8 cellular contexts compared by ENCODE assay signal in genomic region chr5:35618297-35618636, GRCh38. TPM values are rescaled to one million over a fixed set of nuclear protein-coding genes. Genes with fewer than 3 reads are reported as not detected.
DNase-seq lines count a peak whose midpoint lies in the region; ATAC-seq and TF ChIP-seq lines count a peak whose summit lies in the region.

No MANE protein-coding gene starts in this region.

- no peaks in the 10 kb centered on the region for H3K36me3 ChIP-seq in CD4-positive, CD25-positive, alpha-beta regulatory T cell (ENCODE audit: control insufficient read depth, insufficient read depth, low read length)
- no peaks in the 10 kb centered on the region for H3K36me3 ChIP-seq in Peyer's patch
- H3K36me3 ChIP-seq in fibroblast of lung (ENCODE audit: control insufficient read depth, insufficient read depth, low read length), result no peaks in the 10 kb centered on the region
- no peaks in the 10 kb centered on the region for H3K36me3 ChIP-seq in neuronal stem cell (replicated peaks in 1 of 2; ENCODE audit: control insufficient read depth in 2 of 2, insufficient read depth in 2 of 2, low read length in 2 of 2)
- no peaks in the 10 kb centered on the region for H3K36me3 ChIP-seq in Karpas-422 (ENCODE audit: insufficient read depth, low read length)

- H3K27me3 ChIP-seq in CD4-positive, CD25-positive, alpha-beta regulatory T cell (ENCODE audit: control insufficient read depth, insufficient read depth, low read length), result peaks cover 5% of the 10 kb centered on the region
- no peaks in the 10 kb centered on the region for H3K27me3 ChIP-seq in Peyer's patch
- H3K27me3 ChIP-seq in fibroblast of lung (ENCODE audit: control insufficient read depth, insufficient read depth, low read length), result no peaks in the 10 kb centered on the region
- H3K27me3 ChIP-seq in neuronal stem cell (ENCODE audit: control insufficient read depth in 3 of 3, insufficient read depth in 3 of 3, low read depth in 1 of 3, low read length in 3 of 3), result peaks cover 0 to 3% (median 0%) of the 10 kb centered on the region in 3 experiments
- H3K27me3 ChIP-seq in Karpas-422 (ENCODE audit: low read length), result no peaks in the 10 kb centered on the region

- no peak overlapping the region for H3K4ac ChIP-seq in neuronal stem cell (ENCODE audit: low read length)

- no peak for DNase-seq in CD4-positive, CD25-positive, alpha-beta regulatory T cell
- DNase-seq in Peyer's patch, result no peak
- no peak for DNase-seq in fibroblast of lung (ENCODE audit: low read depth in 2 of 2)
- no peak for DNase-seq in neuronal stem cell (ENCODE audit: low spot score)
- DNase-seq in Karpas-422, result no peak
- DNase-seq in NCI-H2081 treated with DMSO at 0.1 percent for 48 hours (lab: John Stamatoyannopoulos, UW), result no peak

- no peak overlapping the region for H2BK5ac ChIP-seq in neuronal stem cell (ENCODE audit: low read length)

- WGBS in neuronal stem cell (ENCODE audit: extremely low coverage in 2 of 2, insufficient read length in 2 of 2, insufficient replicate concordance in 1 of 2), 2 donors, result no CpG with 5 or more reads among the region's 5 CpGs

- H3K27me3 Mint-ChIP-seq in CD4-positive, CD25-positive, alpha-beta regulatory T cell, result peaks cover 21% of the 10 kb centered on the region

- no peaks in the 10 kb centered on the region; the same call in 1 of the 2 replicates for H3K9me2 ChIP-seq in Karpas-422 (replicated peaks; ENCODE audit: insufficient read depth, low read length)

- peaks cover 0 to 2% of the 10 kb centered on the region in 2 experiments for H3K9me3 ChIP-seq in CD4-positive, CD25-positive, alpha-beta regulatory T cell (ENCODE audit: control insufficient read depth in 2 of 2, low read length in 2 of 2)
- H3K9me3 ChIP-seq in Peyer's patch, result no peaks in the 10 kb centered on the region
- no peaks in the 10 kb centered on the region for H3K9me3 ChIP-seq in fibroblast of lung (ENCODE audit: control insufficient read depth, insufficient read depth, low read depth, low read length)
- no peaks in the 10 kb centered on the region for H3K9me3 ChIP-seq in neuronal stem cell (replicated peaks in 1 of 2; ENCODE audit: control insufficient read depth in 2 of 2, insufficient read depth in 1 of 2, low read depth in 1 of 2, low read length in 2 of 2)
- H3K9me3 ChIP-seq in Karpas-422 (ENCODE audit: low read length), result peaks cover 6% of the 10 kb centered on the region; the same call in 1 of the 2 replicates

- H3K4me2 ChIP-seq in fibroblast of lung (ENCODE audit: extremely low read depth, insufficient read depth, low read length) (peak overlapping the region; percentile 96), neuronal stem cell (ENCODE audit: insufficient read depth, low read length, poor library complexity, severe bottlenecking) (peak overlapping the region; percentile 63), Karpas-422 (ENCODE audit: low read depth, low read length, poor library complexity, severe bottlenecking) (no peak overlapping the region)

- no peak for ATAC-seq in CD4-positive, CD25-positive, alpha-beta regulatory T cell (ENCODE audit: low read depth in 2 of 2)
- ATAC-seq in GM18858 (IDR thresholded peaks at IDR 0.05; ENCODE audit: unreplicated experiment) (no peak), HG03571 (IDR thresholded peaks at IDR 0.05; ENCODE audit: unreplicated experiment) (no peak)

- H2AFZ ChIP-seq in fibroblast of lung (ENCODE audit: low read length) (peak overlapping the region; percentile 72), neuronal stem cell (ENCODE audit: low read length) (peak overlapping the region; percentile 98), Karpas-422 (ENCODE audit: low read length) (no peak overlapping the region)

- no peak for TF ChIP-seq POLR2A in Peyer's patch (IDR thresholded peaks at IDR 0.05)

- peak overlapping the region; percentile 71 to 91 (median 84) for H3K4me3 Mint-ChIP-seq in CD4-positive, CD25-positive, alpha-beta regulatory T cell

- peaks cover 8% of the 10 kb centered on the region for H3K4me1 ChIP-seq in CD4-positive, CD25-positive, alpha-beta regulatory T cell (ENCODE audit: control insufficient read depth, insufficient read depth, low read length, poor library complexity, severe bottlenecking)
- peaks cover 0 to 6% (median 0%) of the 10 kb centered on the region in 4 donors for H3K4me1 ChIP-seq in Peyer's patch
- peaks cover 7% of the 10 kb centered on the region for H3K4me1 ChIP-seq in fibroblast of lung (ENCODE audit: control insufficient read depth, extremely low read depth, insufficient read depth, low read length)
- no peaks in the 10 kb centered on the region for H3K4me1 ChIP-seq in neuronal stem cell (ENCODE audit: control insufficient read depth in 2 of 2, insufficient read depth in 1 of 2, low read depth in 1 of 2, low read length in 2 of 2)
- no peaks in the 10 kb centered on the region for H3K4me1 ChIP-seq in Karpas-422 (ENCODE audit: low read length)

- no peak overlapping the region for H3K14ac ChIP-seq in neuronal stem cell (ENCODE audit: low read length)

- H4K8ac ChIP-seq in neuronal stem cell (ENCODE audit: low read depth, low read length), result no peak overlapping the region

- H2BK15ac ChIP-seq in neuronal stem cell (ENCODE audit: low read length), result no peak overlapping the region

- H3K18ac ChIP-seq in neuronal stem cell (ENCODE audit: low read length), result no peak overlapping the region

- H4K91ac ChIP-seq in neuronal stem cell (ENCODE audit: low read depth, low read length, poor library complexity), result no peak overlapping the region

- no peak overlapping the region for H3K23ac ChIP-seq in neuronal stem cell (ENCODE audit: low read depth, low read length, poor library complexity)

- H3K79me2 ChIP-seq in fibroblast of lung (ENCODE audit: control insufficient read depth, insufficient read depth, low read length) (no peaks in the 10 kb centered on the region), Karpas-422 (ENCODE audit: low read length) (no peaks in the 10 kb centered on the region)

- no peak overlapping the region for H2BK120ac ChIP-seq in neuronal stem cell (ENCODE audit: low read depth, low read length)

- no peaks in the 10 kb centered on the region for H3K79me1 ChIP-seq in neuronal stem cell (ENCODE audit: low read depth, low read length)

- H3K9ac ChIP-seq in fibroblast of lung (ENCODE audit: insufficient read depth, low read length), result peak overlapping the region; percentile 52
- peak overlapping the region; percentile 89 for H3K9ac ChIP-seq in neuronal stem cell (ENCODE audit: low read depth, low read length, poor library complexity)
- no peak overlapping the region for H3K9ac ChIP-seq in Karpas-422 (ENCODE audit: low read length)

- H3K36me3 Mint-ChIP-seq in CD4-positive, CD25-positive, alpha-beta regulatory T cell, result no peaks in the 10 kb centered on the region

- peak overlapping the region in 2 of 3 donors; percentile 53 to 92 for H3K27ac Mint-ChIP-seq in CD4-positive, CD25-positive, alpha-beta regulatory T cell

- peaks cover 0 to 19% (median 8%) of the 10 kb centered on the region in 4 donors for H3K4me1 Mint-ChIP-seq in CD4-positive, CD25-positive, alpha-beta regulatory T cell

- peaks cover 0 to 7% (median 4%) of the 10 kb centered on the region in 7 donors for H3K9me3 Mint-ChIP-seq in CD4-positive, CD25-positive, alpha-beta regulatory T cell

- no peak for TF ChIP-seq CTCF in Peyer's patch (IDR thresholded peaks at IDR 0.05)
- no peak for TF ChIP-seq CTCF in fibroblast of lung (conservative IDR thresholded peaks at IDR 0.05 in 1 of 2, IDR thresholded peaks at IDR 0.05 in 1 of 2; ENCODE audit: low read depth in 1 of 2, low read length in 2 of 2)

- H4K20me1 ChIP-seq in fibroblast of lung (ENCODE audit: control insufficient read depth, extremely low read depth, insufficient read depth, low read length), result no peaks in the 10 kb centered on the region
- H4K20me1 ChIP-seq in Karpas-422 (ENCODE audit: insufficient read depth, low read depth, low read length), result no peaks in the 10 kb centered on the region

- no peak overlapping the region for H3K27ac ChIP-seq in CD4-positive, CD25-positive, alpha-beta regulatory T cell (ENCODE audit: insufficient read depth, low read length, poor library complexity, severe bottlenecking)
- peak overlapping the region in 2 of 4 donors; percentile 23 to 31 for H3K27ac ChIP-seq in Peyer's patch
- peak overlapping the region; percentile 51 for H3K27ac ChIP-seq in fibroblast of lung (ENCODE audit: insufficient read depth, low read length)
- no peak overlapping the region for H3K27ac ChIP-seq in neuronal stem cell (replicated peaks; ENCODE audit: low read length)
- H3K27ac ChIP-seq in Karpas-422 (ENCODE audit: low read length), result no peak overlapping the region

- H2AK5ac ChIP-seq in neuronal stem cell (ENCODE audit: low read depth, low read length), result no peak overlapping the region

- H2BK12ac ChIP-seq in neuronal stem cell (ENCODE audit: low read length), result no peak overlapping the region

- H3K4me3 ChIP-seq in CD4-positive, CD25-positive, alpha-beta regulatory T cell (ENCODE audit: low read depth, low read length), result peak overlapping the region; percentile 57
- H3K4me3 ChIP-seq in Peyer's patch (peak overlapping the region; percentile 52 to 87 (median 68)), fibroblast of lung (replicated peaks in 1 of 4; ENCODE audit: control extremely low read depth in 1 of 4, insufficient read depth in 1 of 4, low read depth in 3 of 4, low read length in 4 of 4) (peak overlapping the region; percentile 35 to 81 (median 66)), neuronal stem cell (ENCODE audit: low read length in 2 of 2) (peak overlapping the region; percentile 86 to 89), Karpas-422 (ENCODE audit: low read length) (no peak overlapping the region)

RNA-seq across cellular contexts. Expression of gene SPEF2, which starts 0.6 kb away (rescaled TPM):
- total RNA-seq in CD4-positive, CD25-positive, alpha-beta regulatory T cell, result 0.86 TPM
- polyA plus RNA-seq in CD4-positive, CD25-positive, alpha-beta regulatory T cell, result 1 to 10 TPM in 3 of 4 donors, under 1 TPM in 1; 0.75 to 4.4 (median 1.6) TPM
- total RNA-seq in Peyer's patch (1 to 10 TPM; 2.5 to 8.8 (median 5.1) TPM), fibroblast of lung (5.9 and 6.9 TPM in 2 replicates)
- 2.6 and 5.2 TPM in 2 replicates for polyA plus RNA-seq in fibroblast of lung
- polyA plus RNA-seq in fibroblast of lung (2012), result 1.6 and 3.3 TPM in 2 replicates
- 0.43 and 0.82 TPM in 2 replicates for polyA minus RNA-seq in fibroblast of lung (ENCODE audit: low replicate concordance)
- 3.6 TPM for polyA plus RNA-seq in neuronal stem cell (2013, experiment 1 of 2)
- polyA plus RNA-seq in neuronal stem cell (2013, experiment 2 of 2), result 3.7 TPM
- not detected in 2 replicates for total RNA-seq in Karpas-422 (2014; rRNA removed; shearing (Covaris generic); ENCODE audit: low replicate concordance)
